In the genomic region with DNA sequence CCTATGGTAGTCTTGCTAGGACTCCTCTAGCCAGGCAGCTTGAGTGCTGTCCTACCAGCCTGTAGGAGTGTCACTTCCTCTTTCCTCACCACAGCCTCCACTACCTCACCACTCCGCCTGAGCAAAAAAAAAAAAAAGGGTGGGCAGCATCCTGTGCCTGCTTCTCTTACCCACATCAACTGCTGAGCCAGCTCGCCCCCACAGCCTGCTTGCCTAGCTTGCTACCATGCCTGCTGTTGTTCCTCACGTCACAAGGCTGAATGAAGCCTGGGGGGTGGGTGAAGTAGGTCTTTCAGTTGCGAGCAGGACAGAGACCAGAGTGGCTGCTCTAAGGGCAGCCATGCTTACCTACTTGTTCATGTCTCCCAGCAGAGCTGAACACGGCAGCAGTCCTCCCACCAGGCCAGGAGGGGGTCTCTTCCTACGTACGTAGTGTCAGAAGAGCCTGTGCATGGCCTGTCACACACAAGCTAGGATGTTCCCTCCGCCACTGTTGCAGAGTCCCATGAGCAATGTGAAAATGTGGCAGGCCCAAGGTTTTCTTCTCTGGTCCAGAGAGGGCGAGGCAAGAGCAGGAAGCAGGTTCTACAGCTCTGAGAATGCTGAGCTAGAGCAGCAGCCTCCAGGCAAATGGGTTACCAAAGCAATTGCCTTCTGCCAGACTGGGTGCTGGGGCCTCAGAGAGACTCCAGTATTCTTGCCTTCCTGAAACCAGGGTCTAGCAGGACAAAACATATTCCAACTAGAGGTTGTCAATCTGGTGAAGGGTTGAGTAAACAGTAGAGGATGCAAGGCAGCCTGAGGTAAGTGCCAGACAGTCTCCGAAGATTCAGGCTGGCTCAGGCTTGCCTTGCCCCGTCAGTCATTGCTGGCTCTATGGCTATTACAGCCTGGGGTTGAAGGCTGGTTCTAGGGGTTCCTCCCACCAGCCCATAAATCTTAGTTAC, we compare ENCODE assay signal across 8 cellular contexts. TPM values are rescaled to one million over a fixed set of nuclear protein-coding genes. Genes with fewer than 3 reads are reported as not detected.
A peak's percentile ranks its signal among the peaks of the same experiment; 100 is the strongest.
DNase-seq lines count a peak whose midpoint lies in the region; ATAC-seq and TF ChIP-seq lines count a peak whose summit lies in the region.

No MANE protein-coding gene starts in this region.

- TF ChIP-seq CTCF in 22Rv1 (IDR thresholded peaks at IDR 0.05) (no peak), omental fat pad (IDR thresholded peaks at IDR 0.05) (no peak)

- H3K27ac ChIP-seq in 22Rv1: peak overlapping the region; percentile 22; the same call in 1 of the 2 replicates

- peak; percentile 60 for DNase-seq in activated CD4-positive, CD25-positive, alpha-beta regulatory T cell treated with anti-CD3 and anti-CD28 coated beads, Interleukin-2, amount 50 U/mL, for 72 hours
- DNase-seq in dermis blood vessel endothelial cell: peak; percentile 68
- no peak for DNase-seq in omental fat pad (ENCODE audit: low spot score)
- DNase-seq in ureter (ENCODE audit: low spot score): peak; percentile 56
- DNase-seq in islet precursor cell: no peak

- peak; percentile 86 for ATAC-seq in GM19455 (IDR thresholded peaks at IDR 0.05; ENCODE audit: unreplicated experiment)
- ATAC-seq in HG03521 (IDR thresholded peaks at IDR 0.05; ENCODE audit: unreplicated experiment): peak; percentile 89
- ATAC-seq in omental fat pad (ENCODE audit: low FRiP score): peak; percentile 38

RNA-seq across cellular contexts. Expression of a gene that starts 8.0 kb away (rescaled TPM):
- total RNA-seq in dermis blood vessel endothelial cell (20.6 and 25.0 TPM in 2 replicates), omental fat pad (10 to 100 TPM; 17.0 to 32.2 (median 23.9) TPM), ureter (16.1 TPM)

RNA-seq across cellular contexts. Expression of a gene that starts 14.6 kb away (rescaled TPM):
- total RNA-seq in dermis blood vessel endothelial cell (144 and 147 TPM in 2 replicates), omental fat pad (100 to 1,000 TPM in 1 of 4 donors, 10 to 100 TPM in 3; 50.1 to 116 (median 78.3) TPM), ureter (65.3 TPM)

RNA-seq across cellular contexts. Expression of a gene that starts 24.9 kb away (rescaled TPM):
- 81.3 and 111 TPM in 2 replicates for total RNA-seq in dermis blood vessel endothelial cell
- total RNA-seq in omental fat pad: 10 to 100 TPM; 42.9 to 56.9 (median 51.4) TPM
- total RNA-seq in ureter: 81.6 TPM

RNA-seq across cellular contexts. Expression of a gene that starts 28.1 kb away (rescaled TPM):
- total RNA-seq in dermis blood vessel endothelial cell (under 0.01 TPM in 1 of 2 replicates, not detected in the other), omental fat pad (under 1 TPM in 1 of 4 donors, not detected in 3; 0.19 TPM), ureter (0.26 TPM)

RNA-seq across cellular contexts. Expression of a gene that starts 34.0 kb away (rescaled TPM):
- total RNA-seq in dermis blood vessel endothelial cell: 22.3 and 22.9 TPM in 2 replicates
- 10 to 100 TPM; 12.7 to 63.5 (median 41.4) TPM for total RNA-seq in omental fat pad
- 18.7 TPM for total RNA-seq in ureter

Comparison
In these comparisons a context has a peak if more than half of its experiments do, and no peak if none do; other contexts are left out.
1. ATAC-seq: peak in every context shown above with its lines; median percentile 89 in HG03521; 86 in GM19455; 38 in omental fat pad.
2. DNase-seq: peak in activated CD4-positive, CD25-positive, alpha-beta regulatory T cell treated with anti-CD3 and anti-CD28 coated beads, Interleukin-2, amount 50 U/mL, for 72 hours (single experiment), dermis blood vessel endothelial cell (single experiment) and ureter (single experiment); none in omental fat pad (single experiment) and islet precursor cell (single experiment).